23 cellular contexts compared by ENCODE assay signal in genomic region chr2:16062471-16063250, GRCh38.
DNase-seq lines count a peak whose midpoint lies in the region; ATAC-seq and TF ChIP-seq lines count a peak whose summit lies in the region.
"Had no signal": no experiment of that assay in that cellular context is flagged by ENCODE, and none has a peak within 500 bp of the region (broad histone marks: within the 10 kb centered on the region; RNA-seq: fewer than 3 reads in every experiment).

No MANE protein-coding gene starts in this region.

- H3K4me3 ChIP-seq in BE2C (ENCODE audit: low read depth, low read length), result no peak overlapping the region
- peak overlapping the region; percentile 52 for H3K4me3 ChIP-seq in endodermal cell (ENCODE audit: low read length)
- H3K4me3 ChIP-seq in naive thymus-derived CD4-positive, alpha-beta T cell (ENCODE audit: low read length), result no peak overlapping the region
- no peak overlapping the region for H3K4me3 ChIP-seq in mammary epithelial cell (replicated peaks in 1 of 3; ENCODE audit: insufficient read depth in 1 of 3, low read depth in 2 of 3, low read length in 3 of 3)
- H3K4me3 ChIP-seq in CD8-positive, alpha-beta memory T cell (ENCODE audit: low read length), result no peak overlapping the region
- H3K4me3 ChIP-seq: A549, GM12878 had no signal

- BruUV-seq in mammary epithelial cell (replicated peaks; lab: Mats Ljungman, UMichigan), result no TSS peak

- peaks cover 4% of the 10 kb centered on the region; the same call in 1 of the 2 replicates for H3K4me1 ChIP-seq in BE2C
- peaks cover 6% of the 10 kb centered on the region for H3K4me1 ChIP-seq in endodermal cell (ENCODE audit: control insufficient read depth, insufficient read depth, low read length)
- no peaks in the 10 kb centered on the region for H3K4me1 ChIP-seq in naive thymus-derived CD4-positive, alpha-beta T cell (ENCODE audit: control insufficient read depth in 2 of 2, insufficient read depth in 2 of 2, low read length in 2 of 2)
- no peaks in the 10 kb centered on the region for H3K4me1 ChIP-seq in mammary epithelial cell (ENCODE audit: insufficient read depth, low read length)
- H3K4me1 ChIP-seq in CD8-positive, alpha-beta memory T cell (ENCODE audit: insufficient read depth, low read length), result no peaks in the 10 kb centered on the region
- H3K4me1 ChIP-seq: A549 had no signal

- H3K9ac ChIP-seq in endodermal cell (ENCODE audit: extremely low read depth, low read length, poor library complexity, severe bottlenecking) (no peak overlapping the region), mammary epithelial cell (ENCODE audit: insufficient read depth, low read length) (no peak overlapping the region)
- H3K9ac ChIP-seq: BLaER1 treated with 17β-estradiol and CSF1 and Interleukin-3, amounts not matched to agents 10 nM and 100 nM had no signal

- H3K4me3 Mint-ChIP-seq in endodermal cell, result no peak overlapping the region
- H3K4me3 Mint-ChIP-seq in naive thymus-derived CD4-positive, alpha-beta T cell, result no peak overlapping the region
- no peak overlapping the region for H3K4me3 Mint-ChIP-seq in CD8-positive, alpha-beta memory T cell
- H3K4me3 Mint-ChIP-seq: B cell; CD4-positive, alpha-beta T cell; CD8-positive, alpha-beta T cell had no signal

- H3K27me3 Mint-ChIP-seq in endodermal cell (ENCODE audit: insufficient read depth), result peaks cover 2% of the 10 kb centered on the region
- peaks cover 0 to 10% (median 0%) of the 10 kb centered on the region in 5 donors for H3K27me3 Mint-ChIP-seq in naive thymus-derived CD4-positive, alpha-beta T cell
- H3K27me3 Mint-ChIP-seq in CD8-positive, alpha-beta memory T cell, result peaks cover 0 to 2% of the 10 kb centered on the region in 2 donors
- H3K27me3 Mint-ChIP-seq: B cell; CD4-positive, alpha-beta T cell had no signal

- CTCF ChIA-PET in naive thymus-derived CD4-positive, alpha-beta T cell (lab: Charles Lee), result no interaction called here
- CTCF ChIA-PET in mammary epithelial cell (lab: Charles Lee; ENCODE audit: low non-redundant PET), result no interaction called here
- CTCF ChIA-PET in CD8-positive, alpha-beta memory T cell (lab: Charles Lee), result no interaction called here

- H3K9me3 ChIP-seq in BE2C, result peaks cover 78% of the 10 kb centered on the region
- H3K9me3 ChIP-seq in endodermal cell (ENCODE audit: control insufficient read depth, low read length), result peaks cover 47% of the 10 kb centered on the region
- peaks cover 0 to 16% (median 0%) of the 10 kb centered on the region in 3 experiments for H3K9me3 ChIP-seq in naive thymus-derived CD4-positive, alpha-beta T cell (ENCODE audit: control insufficient read depth in 2 of 3, low read length in 3 of 3)
- peaks cover 23% of the 10 kb centered on the region for H3K9me3 ChIP-seq in mammary epithelial cell (replicated peaks; ENCODE audit: insufficient read depth, low read length)
- H3K9me3 ChIP-seq in CD8-positive, alpha-beta memory T cell (ENCODE audit: low read length), result no peaks in the 10 kb centered on the region

- peaks cover 9% of the 10 kb centered on the region for H3K36me3 Mint-ChIP-seq in endodermal cell (ENCODE audit: low read depth)
- peaks cover 0 to 11% (median 3%) of the 10 kb centered on the region in 5 donors for H3K36me3 Mint-ChIP-seq in naive thymus-derived CD4-positive, alpha-beta T cell
- no peaks in the 10 kb centered on the region for H3K36me3 Mint-ChIP-seq in CD8-positive, alpha-beta memory T cell
- H3K36me3 Mint-ChIP-seq: CD8-positive, alpha-beta T cell had no signal

- H3K27ac ChIP-seq in endodermal cell (ENCODE audit: low read depth, low read length), result no peak overlapping the region
- no peak overlapping the region for H3K27ac ChIP-seq in naive thymus-derived CD4-positive, alpha-beta T cell (ENCODE audit: low read depth, low read length)
- no peak overlapping the region for H3K27ac ChIP-seq in mammary epithelial cell (ENCODE audit: insufficient read depth, low read depth, low read length)
- no peak overlapping the region for H3K27ac ChIP-seq in CD8-positive, alpha-beta memory T cell (ENCODE audit: low read depth, low read length)
- H3K27ac ChIP-seq: 22Rv1; A549; BLaER1 treated with 17β-estradiol and CSF1 and Interleukin-3, amounts not matched to agents 10 nM and 100 nM; C4-2B had no signal

- H3K27ac Mint-ChIP-seq in endodermal cell, result no peak overlapping the region
- no peak overlapping the region for H3K27ac Mint-ChIP-seq in naive thymus-derived CD4-positive, alpha-beta T cell
- no peak overlapping the region for H3K27ac Mint-ChIP-seq in CD8-positive, alpha-beta memory T cell
- H3K27ac Mint-ChIP-seq: B cell; CD4-positive, alpha-beta T cell; CD8-positive, alpha-beta T cell had no signal

- H3K9me3 Mint-ChIP-seq in endodermal cell, result peaks cover 44% of the 10 kb centered on the region
- peaks cover 9 to 41% (median 13%) of the 10 kb centered on the region in 11 donors for H3K9me3 Mint-ChIP-seq in naive thymus-derived CD4-positive, alpha-beta T cell
- peaks cover 4 to 11% (median 9%) of the 10 kb centered on the region in 5 donors for H3K9me3 Mint-ChIP-seq in CD8-positive, alpha-beta memory T cell

- no peak for TF ChIP-seq CTCF in BE2C (IDR thresholded peaks at IDR 0.05; ENCODE audit: low read depth, low read length)
- TF ChIP-seq CTCF in endodermal cell (conservative IDR thresholded peaks at IDR 0.05), result no peak
- TF ChIP-seq CTCF in mammary epithelial cell (conservative IDR thresholded peaks at IDR 0.05 in 1 of 2, IDR thresholded peaks at IDR 0.05 in 1 of 2; ENCODE audit: extremely low read depth in 1 of 2, insufficient read depth in 1 of 2, low read depth in 1 of 2, low read length in 2 of 2), result no peak

- H2AFZ ChIP-seq in mammary epithelial cell (ENCODE audit: low read depth, low read length), result no peak overlapping the region

- no peak overlapping the region for H3K4me2 ChIP-seq in mammary epithelial cell (ENCODE audit: insufficient read depth, low read depth, low read length)
- H3K4me2 ChIP-seq: A549; BLaER1 treated with 17β-estradiol and CSF1 and Interleukin-3, amounts not matched to agents 10 nM and 100 nM had no signal

- H3K36me3 ChIP-seq in BE2C (no peaks in the 10 kb centered on the region), endodermal cell (ENCODE audit: control insufficient read depth, insufficient read depth, low read length) (no peaks in the 10 kb centered on the region), mammary epithelial cell (ENCODE audit: insufficient read depth, low read length) (no peaks in the 10 kb centered on the region)
- no peaks in the 10 kb centered on the region for H3K36me3 ChIP-seq in naive thymus-derived CD4-positive, alpha-beta T cell (ENCODE audit: control insufficient read depth in 2 of 3, insufficient read depth in 3 of 3, low read length in 3 of 3)
- no peaks in the 10 kb centered on the region for H3K36me3 ChIP-seq in CD8-positive, alpha-beta memory T cell (ENCODE audit: insufficient read depth, low read length)

- no peaks in the 10 kb centered on the region for H4K20me1 ChIP-seq in mammary epithelial cell (ENCODE audit: insufficient read depth, low read length)
- H4K20me1 ChIP-seq: BLaER1 treated with 17β-estradiol and CSF1 and Interleukin-3, amounts not matched to agents 10 nM and 100 nM had no signal

- dilution Hi-C loops in mammary epithelial cell (cut with HindIII; ENCODE audit: low sequenced_read_pairs), result loop anchor here (10.0 kb wide), 1 partner anchor 208 kb away; no protein-coding TSS in a partner anchor

- intact Hi-C loops in naive thymus-derived CD4-positive, alpha-beta T cell (cut with micrococcal nuclease), result no loop called here
- intact Hi-C loops in mammary epithelial cell (cut with micrococcal nuclease), result no loop called here

- 57 to 86% methylated on average over 1 of the region's 1 CpG for WGBS in endodermal cell (ENCODE audit: insufficient coverage in 1 of 2, insufficient read length in 1 of 2), 2 experiments
- WGBS in mammary epithelial cell (ENCODE audit: low coverage, missing lambda C conversion rate), result 14% methylated on average over 1 of the region's 1 CpG

- POLR2A ChIA-PET in naive thymus-derived CD4-positive, alpha-beta T cell (lab: Charles Lee), result no interaction called here
- POLR2A ChIA-PET in CD8-positive, alpha-beta memory T cell (lab: Charles Lee), result no interaction called here

- H3K4me1 Mint-ChIP-seq in endodermal cell, result peaks cover 12% of the 10 kb centered on the region
- H3K4me1 Mint-ChIP-seq in naive thymus-derived CD4-positive, alpha-beta T cell, result no peaks in the 10 kb centered on the region
- no peaks in the 10 kb centered on the region for H3K4me1 Mint-ChIP-seq in CD8-positive, alpha-beta memory T cell
- H3K4me1 Mint-ChIP-seq: B cell had no signal

- in situ Hi-C loops in mammary epithelial cell (cut with MboI; ENCODE audit: low sequenced_read_pairs in 2 of 2), result no loop called here

- DNase-seq in BE2C (peak; percentile 81), SK-N-DZ (ENCODE audit: low spot score) (peak; percentile 97), endodermal cell (no peak), mammary epithelial cell (no peak)
- DNase-seq in naive thymus-derived CD4-positive, alpha-beta T cell, result no peak
- DNase-seq in CD8-positive, alpha-beta memory T cell, result no peak
- DNase-seq: AML-193; CD4-positive, alpha-beta T cell; CD8-positive, alpha-beta T cell; COR-L47; DMS 273 treated with DMSO at 0.1 percent for 48 hours; DMS153; DMS53; DMS79; DND-41; EL; GDM1 had no signal

- no peak for ATAC-seq in naive thymus-derived CD4-positive, alpha-beta T cell
- ATAC-seq: A549; CD8-positive, alpha-beta T cell; GM12878 had no signal

- no peaks in the 10 kb centered on the region for H3K79me2 ChIP-seq in mammary epithelial cell (ENCODE audit: insufficient read depth, low read length)

- no peaks in the 10 kb centered on the region for H3K27me3 ChIP-seq in BE2C
- no peaks in the 10 kb centered on the region for H3K27me3 ChIP-seq in endodermal cell (ENCODE audit: control insufficient read depth, insufficient read depth, low read length, poor library complexity, severe bottlenecking)
- no peaks in the 10 kb centered on the region for H3K27me3 ChIP-seq in naive thymus-derived CD4-positive, alpha-beta T cell (ENCODE audit: control insufficient read depth in 2 of 2, insufficient read depth in 2 of 2, low read length in 2 of 2)
- H3K27me3 ChIP-seq in mammary epithelial cell (ENCODE audit: insufficient read depth, low read length), result no peaks in the 10 kb centered on the region
- H3K27me3 ChIP-seq in CD8-positive, alpha-beta memory T cell (ENCODE audit: insufficient read depth, low read length, poor library complexity, severe bottlenecking), result no peaks in the 10 kb centered on the region
- H3K27me3 ChIP-seq: BLaER1 treated with 17β-estradiol and CSF1 and Interleukin-3, amounts not matched to agents 10 nM and 100 nM had no signal

Comparison
In these comparisons a context has a peak if more than half of its experiments do, and no peak if none do; other contexts are left out.
1. DNase-seq: peak in BE2C (single experiment) and SK-N-DZ (single experiment); none in endodermal cell (single experiment), naive thymus-derived CD4-positive, alpha-beta T cell (0 of 9), mammary epithelial cell (single experiment) and CD8-positive, alpha-beta memory T cell (0 of 5).